27 cellular contexts compared by ENCODE assay signal in genomic region chr17:2423271-2423670, GRCh38. TPM values are rescaled to one million over a fixed set of nuclear protein-coding genes. Genes with fewer than 3 reads are reported as not detected.
DNase-seq lines count a peak whose midpoint lies in the region; ATAC-seq, FAIRE-seq and TF ChIP-seq lines count a peak whose summit lies in the region.
"Had no signal": no experiment of that assay in that cellular context is flagged by ENCODE, and none has a peak within 500 bp of the region (broad histone marks: within the 10 kb centered on the region; RNA-seq: fewer than 3 reads in every experiment).

No MANE protein-coding gene starts in this region.

- H3K4ac ChIP-seq in mesenchymal stem cell (ENCODE audit: low read depth in 1 of 2, low read length in 2 of 2) = no peak overlapping the region

- no peak overlapping the region for H4K8ac ChIP-seq in mesenchymal stem cell (ENCODE audit: low read length)

- H2BK5ac ChIP-seq in mesenchymal stem cell (ENCODE audit: low read depth, low read length, poor library complexity, severe bottlenecking) = no peak overlapping the region

- CTCF ChIA-PET in A549 (lab: Yijun Ruan, JAX) = interaction anchor here (2.5 to 28.1 kb wide), 2 partner anchors 36 to 39 kb away, joined by 5 to 1099 read pairs; no protein-coding TSS in a partner anchor

- H3K27ac ChIP-seq in A549 (no peak overlapping the region), RWPE2 (ENCODE audit: poor library complexity, severe bottlenecking) (peak overlapping the region; percentile 84), mesenchymal stem cell (ENCODE audit: low read length, poor library complexity, severe bottlenecking) (no peak overlapping the region)
- H3K27ac ChIP-seq: coronary artery, Peyer's patch, upper lobe of left lung had no signal

- POLR2A ChIA-PET in A549 (lab: Yijun Ruan, JAX) = no interaction called here

- no peak overlapping the region for H3K23ac ChIP-seq in mesenchymal stem cell (ENCODE audit: low read length in 2 of 2)

- H3K27me3 ChIP-seq in RWPE2 (ENCODE audit: insufficient read depth, poor library complexity, severe bottlenecking) = no peaks in the 10 kb centered on the region
- H3K27me3 ChIP-seq in mesenchymal stem cell (ENCODE audit: control insufficient read depth in 1 of 2, insufficient read depth in 1 of 2, low read length in 2 of 2) = no peaks in the 10 kb centered on the region
- H3K27me3 ChIP-seq: Peyer's patch, upper lobe of left lung had no signal

- H2AFZ ChIP-seq in mesenchymal stem cell (ENCODE audit: low read depth, low read length) = no peak overlapping the region

- H3K9me3 ChIP-seq in A549 (no peaks in the 10 kb centered on the region), RWPE2 (ENCODE audit: severe bottlenecking) (no peaks in the 10 kb centered on the region), mesenchymal stem cell (ENCODE audit: control insufficient read depth, low read length) (no peaks in the 10 kb centered on the region)
- H3K9me3 ChIP-seq: Peyer's patch, upper lobe of left lung had no signal

- H3K4me3 ChIP-seq in A549 (no peak overlapping the region), RWPE2 (ENCODE audit: severe bottlenecking) (no peak overlapping the region), mesenchymal stem cell (ENCODE audit: insufficient read depth in 1 of 2, low read depth in 1 of 2, low read length in 2 of 2) (no peak overlapping the region)
- H3K4me3 ChIP-seq: coronary artery, Peyer's patch, skin epidermis, upper lobe of left lung had no signal

- TF ChIP-seq CTCF in A549 (IDR thresholded peaks at IDR 0.05) (no peak), RWPE2 (IDR thresholded peaks at IDR 0.05; ENCODE audit: poor library complexity, severe bottlenecking) (no peak)

- peaks cover 20% of the 10 kb centered on the region for H3K36me3 ChIP-seq in RWPE2 (ENCODE audit: low read depth)
- peaks cover 22% of the 10 kb centered on the region in 2 experiments for H3K36me3 ChIP-seq in mesenchymal stem cell (ENCODE audit: control insufficient read depth in 1 of 2, insufficient read depth in 2 of 2, low read depth in 1 of 2, low read length in 2 of 2)

- H2BK120ac ChIP-seq in mesenchymal stem cell (ENCODE audit: low read depth, low read length) = no peak overlapping the region

- H2AK5ac ChIP-seq in mesenchymal stem cell (ENCODE audit: low read length, severe bottlenecking) = no peak overlapping the region

- H3K79me1 ChIP-seq in mesenchymal stem cell (replicated peaks; ENCODE audit: low read length, poor library complexity, severe bottlenecking) = peaks cover 11% of the 10 kb centered on the region

- H3K9ac ChIP-seq in mesenchymal stem cell (ENCODE audit: low read length) = no peak overlapping the region

- no peak for DNase-seq in A549 (ENCODE audit: low read depth in 1 of 2, low spot score in 1 of 2)
- peak; percentile 38 for DNase-seq in NCI-H1105 (lab: John Stamatoyannopoulos, UW)
- no peak for DNase-seq in RWPE2 (ENCODE audit: low spot score)
- no peak for DNase-seq in RCC 7860 (ENCODE audit: low spot score)
- DNase-seq in mesenchymal stem cell = no peak
- DNase-seq in cardiac septum (ENCODE audit: low spot score) = no peak
- DNase-seq: activated CD4-positive, alpha-beta T cell treated with anti-CD3 and anti-CD28 coated beads, Interleukin-2, amount 10 ng/mL, durations not matched to agents 24 days and 14 days; activated CD8-positive, alpha-beta memory T cell treated with anti-CD3 and anti-CD28 coated beads, Interleukin-2, amount 10 ng/mL, durations not matched to agents 7 days and 5 days; activated naive CD4-positive, alpha-beta T cell treated with Interleukin-2 at 50 U/mL for 16 hours; activated T-cell treated with anti-CD3 and anti-CD28 coated beads, Interleukin-2, amount 50 U/mL, for 72 hours; AML-193; CD8-positive, alpha-beta memory T cell; DND-41; KG1; left cardiac atrium; mesendoderm; NCI-H2029; occipital lobe; Peyer's patch; stimulated activated CD4-positive, alpha-beta T cell treated with anti-CD3 and anti-CD28 coated beads, Interleukin-1b, Interleukin-23, amount 100 ng/mL, for 48 hours; upper lobe of left lung had no signal

- intact Hi-C loops in cardiac septum (cut with DNase I) = no loop called here

- no peak overlapping the region for H3K18ac ChIP-seq in mesenchymal stem cell (ENCODE audit: low read depth in 1 of 2, low read length in 2 of 2)

- H2BK12ac ChIP-seq in mesenchymal stem cell (ENCODE audit: low read length in 2 of 2) = no peak overlapping the region

- TF ChIP-seq POLR2A in A549 (IDR thresholded peaks at IDR 0.05; ENCODE audit: low read length) = no peak

- no peak for TF ChIP-seq EP300 in A549 (IDR thresholded peaks at IDR 0.05)

- no peak overlapping the region for H2BK15ac ChIP-seq in mesenchymal stem cell (ENCODE audit: low read depth, poor library complexity, severe bottlenecking)

- no peak overlapping the region for H4K91ac ChIP-seq in mesenchymal stem cell (ENCODE audit: low read length)

- H3K14ac ChIP-seq in mesenchymal stem cell (ENCODE audit: low read length in 2 of 2) = no peak overlapping the region

- 92% methylated on average over 6 of the region's 6 CpGs for WGBS in A549 (ENCODE audit: missing lambda C conversion rate)
- 92% methylated on average over 6 of the region's 6 CpGs for WGBS in mesenchymal stem cell

- peak; percentile 39 for FAIRE-seq in A549 (lab: Jason Lieb, UNC)
- FAIRE-seq in islet of Langerhans (lab: Jason Lieb, UNC) = peak; percentile 36
- FAIRE-seq in RCC 7860 (lab: Jason Lieb, UNC) = no peak
- FAIRE-seq: H1, HTR-8/SVneo had no signal

- no peak for TF ChIP-seq RAD21 in A549 (conservative IDR thresholded peaks at IDR 0.05 in 1 of 2, IDR thresholded peaks at IDR 0.05 in 1 of 2)

- H3K4me1 ChIP-seq in A549 = no peaks in the 10 kb centered on the region
- H3K4me1 ChIP-seq in RWPE2 (ENCODE audit: insufficient read depth, poor library complexity, severe bottlenecking) = peaks cover 14% of the 10 kb centered on the region
- no peaks in the 10 kb centered on the region for H3K4me1 ChIP-seq in mesenchymal stem cell (ENCODE audit: control insufficient read depth, insufficient read depth, low read depth, low read length)

- ATAC-seq in A549 = no peak
- ATAC-seq in RWPE2 (ENCODE audit: low read depth) = peak; percentile 90
- ATAC-seq in HG03139 (IDR thresholded peaks at IDR 0.05; ENCODE audit: unreplicated experiment) = no peak
- ATAC-seq: activated CD8-positive, alpha-beta memory T cell treated with anti-CD3 and anti-CD28 coated beads, Interleukin-2, amount 10 ng/mL, durations not matched to agents 7 days and 5 days; activated T-cell treated with anti-CD3 and anti-CD28 coated beads, Interleukin-2, amount 50 U/mL, for 72 hours; left cardiac atrium had no signal

- H3K4me2 ChIP-seq in A549 (no peak overlapping the region), mesenchymal stem cell (ENCODE audit: low read length, poor library complexity, severe bottlenecking) (no peak overlapping the region)

TF ChIP-seq in A549, 52 proteins besides CTCF, POLR2A, EP300 and RAD21:
- TF ChIP-seq, protein P1, sequence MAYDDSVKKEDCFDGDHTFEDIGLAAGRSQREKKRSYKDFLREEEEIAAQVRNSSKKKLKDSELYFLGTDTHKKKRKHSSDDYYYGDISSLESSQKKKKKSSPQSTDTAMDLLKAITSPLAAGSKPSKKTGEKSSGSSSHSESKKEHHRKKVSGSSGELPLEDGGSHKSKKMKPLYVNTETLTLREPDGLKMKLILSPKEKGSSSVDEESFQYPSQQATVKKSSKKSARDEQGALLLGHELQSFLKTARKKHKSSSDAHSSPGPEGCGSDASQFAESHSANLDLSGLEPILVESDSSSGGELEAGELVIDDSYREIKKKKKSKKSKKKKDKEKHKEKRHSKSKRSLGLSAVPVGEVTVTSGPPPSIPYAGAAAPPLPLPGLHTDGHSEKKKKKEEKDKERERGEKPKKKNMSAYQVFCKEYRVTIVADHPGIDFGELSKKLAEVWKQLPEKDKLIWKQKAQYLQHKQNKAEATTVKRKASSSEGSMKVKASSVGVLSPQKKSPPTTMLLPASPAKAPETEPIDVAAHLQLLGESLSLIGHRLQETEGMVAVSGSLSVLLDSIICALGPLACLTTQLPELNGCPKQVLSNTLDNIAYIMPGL (CRISPR knock-in tag; IDR thresholded peaks at IDR 0.05; ENCODE audit: borderline replicate concordance) = no peak
- no peak for TF ChIP-seq ZFP36 (IDR thresholded peaks at IDR 0.05; ENCODE audit: borderline replicate concordance, partially characterized antibody)
- TF ChIP-seq KDM1A (IDR thresholded peaks at IDR 0.05; ENCODE audit: low read depth) = no peak
- no peak for TF ChIP-seq ZNF302 (CRISPR knock-in tag; IDR thresholded peaks at IDR 0.05)
- TF ChIP-seq FOSL2 (IDR thresholded peaks at IDR 0.05) = no peak
- TF ChIP-seq FOSL2 (CRISPR knock-in tag; IDR thresholded peaks at IDR 0.05) = no peak
- TF ChIP-seq NFE2L2 (conservative IDR thresholded peaks at IDR 0.05; ENCODE audit: low read length) = no peak
TF ChIP-seq in A549: peak in this region for 0.

RNA-seq across cellular contexts. Expression of gene MNT, which starts 22.4 kb away (rescaled TPM):
- polyA plus RNA-seq in A549 (2011; rRNA removed) = 4.5 and 5.7 TPM in 2 replicates
- 10.5 and 12.2 TPM in 2 replicates for polyA plus RNA-seq in A549 (2012; cell fraction: cytosol; rRNA removed)
- polyA plus RNA-seq in A549 (2012; cell fraction: nucleus; rRNA removed) = 54.0 and 59.8 TPM in 2 replicates
- 22.7 to 30.8 TPM (median 25.9 TPM) in 3 replicates for polyA plus RNA-seq in A549 (2017; fragmentation: RNase III; extraction: RNeasy Plus Mini Kit Qiagen cat#74134 plus additional on column Dnase treatment)
- polyA minus RNA-seq in A549 (2011; rRNA and poly(A)+ RNA removed) = 3.8 and 4.9 TPM in 2 replicates
- polyA plus RNA-seq in mesenchymal stem cell (2013, experiment 1 of 2) = 21.1 TPM
- 19.7 TPM for polyA plus RNA-seq in mesenchymal stem cell (2013, experiment 2 of 2)
- total RNA-seq in cardiac septum = 12.9 TPM
